18 cellular contexts compared by ENCODE assay signal in the genomic region with DNA sequence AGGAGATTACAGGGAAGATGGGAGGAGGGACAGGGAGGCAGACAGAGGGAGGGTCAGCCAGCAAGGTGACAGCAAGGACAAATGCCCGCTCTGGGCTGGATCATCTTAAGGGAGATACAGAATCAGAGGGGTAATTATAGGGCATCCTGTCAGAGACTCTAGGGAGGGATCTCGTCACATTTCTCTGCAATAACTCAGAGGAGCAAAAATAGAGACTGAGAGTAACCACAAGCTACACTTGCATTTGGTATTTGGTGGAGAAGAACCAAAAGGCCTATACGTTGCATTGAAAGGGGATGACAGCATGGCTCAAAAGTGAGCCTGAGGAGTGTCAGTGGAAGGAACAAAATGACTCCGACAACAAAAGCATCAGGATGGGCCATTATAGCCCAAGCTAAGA.
"Had no signal": no experiment of that assay in that cellular context is flagged by ENCODE, and none has a peak within 500 bp of the region (broad histone marks: within the 10 kb centered on the region; RNA-seq: fewer than 3 reads in every experiment).

No MANE protein-coding gene starts in this region.

- H3K27me3 Mint-ChIP-seq: natural killer cell treated with Interleukin-12 subunit alpha and Interleukin-12 subunit beta and Interleukin-15 and Interleukin-18, amount 100 ng/mL, for 72 hours; stimulated activated naive CD8-positive, alpha-beta T cell treated with anti-CD3 and anti-CD28 coated beads, Interleukin-15, Interleukin-2, amounts not matched to agents 100 ng/mL and 50 ng/mL, for 24 hours had no signal

- H3K4me3 ChIP-seq: heart right ventricle, mucosa of descending colon, neural progenitor cell, ovary, testis, tibial nerve had no signal

- H3K4me1 ChIP-seq: neural progenitor cell, testis, tibial nerve had no signal

- DNase-seq: effector memory CD4-positive, alpha-beta T cell; heart right ventricle; hypothalamus; kidney glomerular epithelial cell; mucosa of descending colon; nucleus accumbens; ovary; right cardiac atrium; stimulated activated CD4-positive, alpha-beta T cell treated with anti-CD3 and anti-CD28 coated beads, Interleukin-4, amount 100 ng/mL, for 1 hour; stimulated activated CD8-positive, alpha-beta memory T cell treated with anti-CD3 and anti-CD28 coated beads, Interleukin-4, amount 100 ng/mL, for 48 hours; testis had no signal

- H3K36me3 ChIP-seq: heart right ventricle, neural progenitor cell, ovary, tibial nerve had no signal

- H3K4me1 Mint-ChIP-seq: neural progenitor cell; stimulated activated effector memory CD8-positive, alpha-beta T cell treated with anti-CD3 and anti-CD28 coated beads, Interleukin-12 subunit alpha, Interleukin-12 subunit beta, amount 100 ng/mL, for 72 hours had no signal

- H3K9ac ChIP-seq: neural progenitor cell had no signal

- H3K9me3 Mint-ChIP-seq: neural progenitor cell had no signal

- H3K36me3 Mint-ChIP-seq: neural progenitor cell; stimulated activated effector memory CD8-positive, alpha-beta T cell treated with anti-CD3 and anti-CD28 coated beads, Interleukin-12 subunit alpha, Interleukin-12 subunit beta, amount 100 ng/mL, for 72 hours had no signal

- H2AFZ ChIP-seq: neural progenitor cell had no signal

- ATAC-seq: esophagus mucosa; left lobe of liver; mucosa of descending colon; natural killer cell treated with Interleukin-12 subunit alpha and Interleukin-12 subunit beta and Interleukin-15 and Interleukin-18, amount 100 ng/mL, for 72 hours; right cardiac atrium; stimulated activated effector memory CD8-positive, alpha-beta T cell treated with anti-CD3 and anti-CD28 coated beads, Interleukin-12 subunit alpha, Interleukin-12 subunit beta, amount 100 ng/mL, for 72 hours had no signal

- H3K27ac Mint-ChIP-seq: natural killer cell treated with Interleukin-12 subunit alpha and Interleukin-12 subunit beta and Interleukin-15 and Interleukin-18, amount 100 ng/mL, for 72 hours; neural progenitor cell; stimulated activated effector memory CD8-positive, alpha-beta T cell treated with anti-CD3 and anti-CD28 coated beads, Interleukin-12 subunit alpha, Interleukin-12 subunit beta, amount 100 ng/mL, for 72 hours; stimulated activated naive CD8-positive, alpha-beta T cell treated with anti-CD3 and anti-CD28 coated beads, Interleukin-15, Interleukin-2, amounts not matched to agents 100 ng/mL and 50 ng/mL, for 24 hours had no signal

- H3K4me2 ChIP-seq: neural progenitor cell had no signal

- H3K27me3 ChIP-seq: neural progenitor cell, ovary, testis, tibial nerve had no signal

- H3K27ac ChIP-seq: heart right ventricle, neural progenitor cell, ovary, testis, tibial nerve had no signal

- H3K4me3 Mint-ChIP-seq: natural killer cell treated with Interleukin-12 subunit alpha and Interleukin-12 subunit beta and Interleukin-15 and Interleukin-18, amount 100 ng/mL, for 72 hours; neural progenitor cell; stimulated activated effector memory CD8-positive, alpha-beta T cell treated with anti-CD3 and anti-CD28 coated beads, Interleukin-12 subunit alpha, Interleukin-12 subunit beta, amount 100 ng/mL, for 72 hours; stimulated activated naive CD8-positive, alpha-beta T cell treated with anti-CD3 and anti-CD28 coated beads, Interleukin-15, Interleukin-2, amounts not matched to agents 100 ng/mL and 50 ng/mL, for 24 hours had no signal

- H3K9me3 ChIP-seq: mucosa of descending colon, ovary, testis, tibial nerve had no signal
